ENCODE assay signal across 8 cellular contexts in genomic region chr3:9302425-9303181, GRCh38. TPM values are rescaled to one million over a fixed set of nuclear protein-coding genes. Genes with fewer than 3 reads are reported as not detected.
DNase-seq lines count a peak whose midpoint lies in the region; ATAC-seq and TF ChIP-seq lines count a peak whose summit lies in the region.

No MANE protein-coding gene starts in this region.

- TF ChIP-seq CTCF in kidney epithelial cell (IDR thresholded peaks at IDR 0.05; ENCODE audit: insufficient read depth, low read length, poor library complexity, severe bottlenecking), result peak; percentile 91

- peak; percentile 81 for ATAC-seq in HG03045 (IDR thresholded peaks at IDR 0.05; ENCODE audit: unreplicated experiment)
- ATAC-seq in activated CD4-positive, alpha-beta T cell treated with anti-CD3 and anti-CD28 coated beads for 36 hours, result peak; percentile 85

- DNase-seq in NK-92 treated with Interleukin-12 subunit alpha and Interleukin-12 subunit beta, amount 100 ng/mL, for 24 hours (lab: John Stamatoyannopoulos, UW), result peak; percentile 18
- no peak for DNase-seq in NK-92 (lab: John Stamatoyannopoulos, UW; ENCODE audit: unreplicated experiment)
- DNase-seq in NCI-H345 (lab: John Stamatoyannopoulos, UW), result peak; percentile 73
- peak; percentile 88 for DNase-seq in activated CD4-positive, alpha-beta T cell treated with anti-CD3 and anti-CD28 coated beads for 36 hours
- DNase-seq in cerebellum (ENCODE audit: low spot score), result peak; percentile 89
- peak; percentile 60 for DNase-seq in kidney epithelial cell (ENCODE audit: low read depth)
- peak; percentile 52 to 64 for DNase-seq in stimulated activated CD4-positive, alpha-beta T cell treated with anti-CD3 and anti-CD28 coated beads, Interleukin-1b, Interleukin-23, amount 100 ng/mL, for 1 hour (ENCODE audit: low read depth in 2 of 2)

- POLR2A ChIA-PET in activated CD4-positive, alpha-beta T cell treated with anti-CD3 and anti-CD28 coated beads for 36 hours (lab: Charles Lee), result interaction anchor here (0.7 kb wide), 1 partner anchor 51 kb away, joined by 4 read pairs; no protein-coding TSS in a partner anchor

- no peak overlapping the region for H3K27ac Mint-ChIP-seq in activated CD4-positive, alpha-beta T cell treated with anti-CD3 and anti-CD28 coated beads for 36 hours

- H3K27me3 Mint-ChIP-seq in activated CD4-positive, alpha-beta T cell treated with anti-CD3 and anti-CD28 coated beads for 36 hours, result peaks cover 5% of the 10 kb centered on the region

- CTCF ChIA-PET in activated CD4-positive, alpha-beta T cell treated with anti-CD3 and anti-CD28 coated beads for 36 hours (lab: Charles Lee), result interaction anchor here (0.6 to 6.5 kb wide), 39 partner anchors 9 to 977 kb away, joined by 3 to 106 read pairs (median 4); partner anchors contain the start of genes RAD18 and SRGAP3

- H3K4me3 Mint-ChIP-seq in activated CD4-positive, alpha-beta T cell treated with anti-CD3 and anti-CD28 coated beads for 36 hours, result peak overlapping the region; percentile 15

- H3K4me1 Mint-ChIP-seq in activated CD4-positive, alpha-beta T cell treated with anti-CD3 and anti-CD28 coated beads for 36 hours, result peaks cover 16% of the 10 kb centered on the region

- H3K27me3 ChIP-seq in kidney epithelial cell (ENCODE audit: control insufficient read depth, insufficient read depth, low read length), result no peaks in the 10 kb centered on the region

- H3K36me3 ChIP-seq in kidney epithelial cell (ENCODE audit: control insufficient read depth, insufficient read depth, low read length), result no peaks in the 10 kb centered on the region

- intact Hi-C loops in activated CD4-positive, alpha-beta T cell treated with anti-CD3 and anti-CD28 coated beads for 36 hours (cut with DNase I, micrococcal nuclease), result loop anchor here (1.0 to 5.0 kb wide), 10 partner anchors 53 to 535 kb away; partner anchors contain the start of genes OXTR (in 1 of the 2) and SRGAP3 (in 1 of the 2)

- no peaks in the 10 kb centered on the region for H3K9me3 Mint-ChIP-seq in activated CD4-positive, alpha-beta T cell treated with anti-CD3 and anti-CD28 coated beads for 36 hours (ENCODE audit: low read depth)

- peak overlapping the region; percentile 14 for H3K4me3 ChIP-seq in kidney epithelial cell (ENCODE audit: low read depth, low read length)

- H3K36me3 Mint-ChIP-seq in activated CD4-positive, alpha-beta T cell treated with anti-CD3 and anti-CD28 coated beads for 36 hours (ENCODE audit: low read depth), result no peaks in the 10 kb centered on the region

RNA-seq across cellular contexts. Expression of gene SRGAP3, which starts 53.2 kb away (rescaled TPM):
- 1 to 10 TPM; 1.2 to 1.5 TPM for total RNA-seq in activated CD4-positive, alpha-beta T cell treated with anti-CD3 and anti-CD28 coated beads for 36 hours
- total RNA-seq in cerebellum (130 TPM), kidney epithelial cell (2.7 and 4.9 TPM in 2 replicates)

Comparison
In these comparisons a context has a peak if more than half of its experiments do, and no peak if none do; other contexts are left out.
1. RNA of gene SRGAP3, which starts 53.2 kb away (total RNA-seq): 130 TPM in cerebellum (single experiment); 2.7 to 4.9 TPM in kidney epithelial cell and 1.2 to 1.5 TPM in activated CD4-positive, alpha-beta T cell treated with anti-CD3 and anti-CD28 coated beads for 36 hours; every median in the first group is over 10 times any median in the second.